Comparison of ENCODE assay signal across 17 cellular contexts in genomic region chr10:35784751-35785150, GRCh38.
"Had no signal": no experiment of that assay in that cellular context is flagged by ENCODE, and none has a peak within 500 bp of the region (broad histone marks: within the 10 kb centered on the region; RNA-seq: fewer than 3 reads in every experiment).

No MANE protein-coding gene starts in this region.

- DNase-seq: activated CD4-positive, alpha-beta T cell treated with anti-CD3 and anti-CD28 coated beads, Interleukin-2, amount 50 U/mL, for 1 hour; activated CD4-positive, CD25-positive, alpha-beta regulatory T cell treated with anti-CD3 and anti-CD28 coated beads, Interleukin-2, amount 50 U/mL, for 72 hours; activated CD8-positive, alpha-beta memory T cell treated with anti-CD3 and anti-CD28 coated beads, Interleukin-2, amount 50 U/mL, for 4 hours; activated gamma-delta T cell; activated T-cell treated with anti-CD3 and anti-CD28 coated beads, Interleukin-2, amount 50 U/mL, for 72 hours; natural killer cell; posterior cingulate gyrus had no signal

- H3K4me1 ChIP-seq: ascending aorta, gastroesophageal sphincter, right atrium auricular region had no signal

- H3K4me3 ChIP-seq: ascending aorta, coronary artery, gastroesophageal sphincter, right atrium auricular region, skin epidermis, tibial nerve had no signal

- H3K9me3 ChIP-seq: ascending aorta, right atrium auricular region had no signal

- ATAC-seq: activated T-cell treated with anti-CD3 and anti-CD28 coated beads, Interleukin-2, amount 50 U/mL, for 72 hours; esophagus mucosa; gastroesophageal sphincter had no signal

- H3K4me1 Mint-ChIP-seq: activated naive CD4-positive, alpha-beta T cell treated with anti-CD3 and anti-CD28 coated beads, Interleukin-2, amount 50 U/mL, for 24 hours; natural killer cell had no signal

- H3K27me3 Mint-ChIP-seq: stimulated activated naive CD8-positive, alpha-beta T cell treated with anti-CD3 and anti-CD28 coated beads, Interleukin-15, Interleukin-2, amounts not matched to agents 100 ng/mL and 50 ng/mL, for 24 hours had no signal

- H3K27ac ChIP-seq: ascending aorta, coronary artery, gastroesophageal sphincter, right atrium auricular region, skin epidermis, tibial nerve had no signal

- H3K27me3 ChIP-seq: ascending aorta, gastroesophageal sphincter, right atrium auricular region, tibial nerve had no signal

- H3K36me3 Mint-ChIP-seq: activated naive CD4-positive, alpha-beta T cell treated with anti-CD3 and anti-CD28 coated beads, Interleukin-2, amount 50 U/mL, for 24 hours; natural killer cell had no signal

- H3K36me3 ChIP-seq: ascending aorta, gastroesophageal sphincter, right atrium auricular region, tibial nerve had no signal

- H3K4me3 Mint-ChIP-seq: activated naive CD4-positive, alpha-beta T cell treated with anti-CD3 and anti-CD28 coated beads, Interleukin-2, amount 50 U/mL, for 24 hours; activated T-cell treated with anti-CD3 and anti-CD28 coated beads, Interleukin-2, amount 50 U/mL, for 72 hours; natural killer cell; stimulated activated naive CD8-positive, alpha-beta T cell treated with anti-CD3 and anti-CD28 coated beads, Interleukin-15, Interleukin-2, amounts not matched to agents 100 ng/mL and 50 ng/mL, for 24 hours; T-helper 1 cell treated with Interleukin-12 subunit alpha and Interleukin-12 subunit beta and Interleukin-4 antibody, amounts not matched to agents 30 μg/mL and 1 μg/mL, for 36 hours had no signal

- H3K27ac Mint-ChIP-seq: activated naive CD4-positive, alpha-beta T cell treated with anti-CD3 and anti-CD28 coated beads, Interleukin-2, amount 50 U/mL, for 24 hours; activated T-cell treated with anti-CD3 and anti-CD28 coated beads, Interleukin-2, amount 50 U/mL, for 72 hours; natural killer cell; stimulated activated naive CD8-positive, alpha-beta T cell treated with anti-CD3 and anti-CD28 coated beads, Interleukin-15, Interleukin-2, amounts not matched to agents 100 ng/mL and 50 ng/mL, for 24 hours; T-helper 1 cell treated with Interleukin-12 subunit alpha and Interleukin-12 subunit beta and Interleukin-4 antibody, amounts not matched to agents 30 μg/mL and 1 μg/mL, for 36 hours had no signal
